Comparison of ENCODE assay signal across 8 cellular contexts in genomic region chr19:8334458-8335342, GRCh38. TPM values are rescaled to one million over a fixed set of nuclear protein-coding genes. Genes with fewer than 3 reads are reported as not detected.
DNase-seq lines count a peak whose midpoint lies in the region; TF ChIP-seq lines count a peak whose summit lies in the region.

No MANE protein-coding gene starts in this region.

- POLR2A ChIA-PET in A673 (lab: Charles Lee; ENCODE audit: low non-redundant PET): interaction anchor here (0.6 kb wide), 2 partner anchors 138 to 174 kb away, joined by 3 to 6 read pairs; no protein-coding TSS in a partner anchor

- H3K27ac ChIP-seq in A673 (ENCODE audit: low read depth, low read length, poor library complexity, severe bottlenecking): no peak overlapping the region
- H3K27ac ChIP-seq in uterus: no peak overlapping the region

- H3K4me1 Mint-ChIP-seq in activated naive CD8-positive, alpha-beta T cell treated with anti-CD3 and anti-CD28 coated beads for 36 hours: peaks cover 4% of the 10 kb centered on the region

- H3K27me3 Mint-ChIP-seq in activated naive CD8-positive, alpha-beta T cell treated with anti-CD3 and anti-CD28 coated beads for 36 hours: peaks cover 45% of the 10 kb centered on the region

- BruUV-seq in A673 (replicated peaks; lab: Mats Ljungman, UMichigan): no TSS peak

- H3K4me3 ChIP-seq in A673 (ENCODE audit: low read depth, low read length, poor library complexity, severe bottlenecking): peak overlapping the region; percentile 46
- H3K4me3 ChIP-seq in GM12864 (ENCODE audit: low read depth, low read length): peak overlapping the region; percentile 36; the same call in 1 of the 2 replicates
- peak overlapping the region; percentile 42 for H3K4me3 ChIP-seq in iPS-11a (ENCODE audit: low read depth, low read length)
- H3K4me3 ChIP-seq in uterus: no peak overlapping the region

- no peak for TF ChIP-seq CTCF in A673 (conservative IDR thresholded peaks at IDR 0.05; ENCODE audit: low read depth, low read length)
- TF ChIP-seq CTCF in GM12864 (IDR thresholded peaks at IDR 0.05; ENCODE audit: low read depth, low read length, missing control alignments): no peak
- no peak for TF ChIP-seq CTCF in uterus (IDR thresholded peaks at IDR 0.05)

- no peak overlapping the region for H3K4me3 Mint-ChIP-seq in activated naive CD8-positive, alpha-beta T cell treated with anti-CD3 and anti-CD28 coated beads for 36 hours

- H3K27ac Mint-ChIP-seq in activated naive CD8-positive, alpha-beta T cell treated with anti-CD3 and anti-CD28 coated beads for 36 hours: no peak overlapping the region

- H3K27me3 ChIP-seq in A673 (replicated peaks; ENCODE audit: insufficient read depth, low read depth, low read length, poor library complexity): peaks cover 25% of the 10 kb centered on the region
- H3K27me3 ChIP-seq in uterus: peaks cover 0 to 14% of the 10 kb centered on the region in 2 donors

- no peaks in the 10 kb centered on the region for H3K9me3 ChIP-seq in A673 (ENCODE audit: low read depth, low read length, poor library complexity, severe bottlenecking)
- no peaks in the 10 kb centered on the region for H3K9me3 ChIP-seq in uterus

- no peaks in the 10 kb centered on the region for H3K9me3 Mint-ChIP-seq in activated naive CD8-positive, alpha-beta T cell treated with anti-CD3 and anti-CD28 coated beads for 36 hours

- intact Hi-C loops in A673 (cut with micrococcal nuclease; ENCODE audit: unreplicated experiment) (no loop called here), uterus (cut with DNase I; ENCODE audit: low total_unique reads) (no loop called here)

- TF ChIP-seq POLR2A in uterus (IDR thresholded peaks at IDR 0.05): no peak

- H3K36me3 ChIP-seq in A673 (ENCODE audit: insufficient read depth, low read length, poor library complexity, severe bottlenecking) (no peaks in the 10 kb centered on the region), uterus (no peaks in the 10 kb centered on the region)

- peak; percentile 78 for DNase-seq in A673 (ENCODE audit: low spot score)
- DNase-seq in GM12864 (ENCODE audit: low read depth): no peak
- DNase-seq in NCI-H2196 (lab: John Stamatoyannopoulos, UW; ENCODE audit: unreplicated experiment): peak; percentile 94
- peak; percentile 73 for DNase-seq in activated naive CD8-positive, alpha-beta T cell treated with anti-CD3 and anti-CD28 coated beads for 36 hours
- peak; percentile 62 for DNase-seq in stimulated activated CD8-positive, alpha-beta memory T cell treated with anti-CD3 and anti-CD28 coated beads, Interleukin-4, amount 100 ng/mL, for 48 hours
- no peak for DNase-seq in uterus
- no peak for DNase-seq in central memory CD4-positive, alpha-beta T cell

- no peaks in the 10 kb centered on the region for H3K4me1 ChIP-seq in A673 (ENCODE audit: insufficient read depth, low read length, poor library complexity, severe bottlenecking)
- H3K4me1 ChIP-seq in uterus: peaks cover 0 to 16% of the 10 kb centered on the region in 2 donors

- H3K36me3 Mint-ChIP-seq in activated naive CD8-positive, alpha-beta T cell treated with anti-CD3 and anti-CD28 coated beads for 36 hours: no peaks in the 10 kb centered on the region

- CTCF ChIA-PET in A673 (lab: Charles Lee): no interaction called here

RNA-seq across cellular contexts. Expression of gene KANK3, which starts 8.4 kb away (rescaled TPM):
- 0.73 and 1.1 TPM in 2 replicates for total RNA-seq in A673 (2021)
- under 1 TPM; 0.47 to 0.64 TPM for total RNA-seq in activated naive CD8-positive, alpha-beta T cell treated with anti-CD3 and anti-CD28 coated beads for 36 hours
- 10 to 100 TPM in 3 of 4 donors, 1 to 10 TPM in 1; 4.1 to 36.6 (median 24.8) TPM for total RNA-seq in uterus

RNA-seq across cellular contexts. Expression of gene RPS28, which starts 13.4 kb away (rescaled TPM):
- total RNA-seq in A673 (2021) (1,301 and 1,324 TPM in 2 replicates), uterus (1,000 to 10,000 TPM in 1 of 4 donors, 100 to 1,000 TPM in 2, 10 to 100 TPM in 1; 44.1 to 1,410 (median 360) TPM)
- total RNA-seq in activated naive CD8-positive, alpha-beta T cell treated with anti-CD3 and anti-CD28 coated beads for 36 hours: 1,000 to 10,000 TPM; 2,304 to 2,331 TPM

RNA-seq across cellular contexts. Expression of gene NDUFA7, which starts 13.5 kb away (rescaled TPM):
- total RNA-seq in A673 (2021) (70.2 and 83.5 TPM in 2 replicates), uterus (10 to 100 TPM in 1 of 4 donors, 1 to 10 TPM in 2, not detected in 1; 6.9 to 25.9 (median 8.8) TPM)
- 10 to 100 TPM; 78.0 to 84.8 TPM for total RNA-seq in activated naive CD8-positive, alpha-beta T cell treated with anti-CD3 and anti-CD28 coated beads for 36 hours

RNA-seq across cellular contexts. Expression of gene CD320, which starts 26.5 kb away (rescaled TPM):
- total RNA-seq in A673 (2021) (121 and 135 TPM in 2 replicates), uterus (10 to 100 TPM; 15.0 to 72.0 (median 26.2) TPM)
- 10 to 100 TPM; 71.5 to 77.7 TPM for total RNA-seq in activated naive CD8-positive, alpha-beta T cell treated with anti-CD3 and anti-CD28 coated beads for 36 hours

RNA-seq across cellular contexts. Expression of gene ANGPTL4, which starts 29.3 kb away (rescaled TPM):
- total RNA-seq in A673 (2021) (1.1 and 1.7 TPM in 2 replicates), uterus (10 to 100 TPM in 3 of 4 donors, under 1 TPM in 1; 0.76 to 21.2 (median 13.5) TPM)
- 1 to 10 TPM; 1.9 to 2.1 TPM for total RNA-seq in activated naive CD8-positive, alpha-beta T cell treated with anti-CD3 and anti-CD28 coated beads for 36 hours

Comparison
In these comparisons a context has a peak if more than half of its experiments do, and no peak if none do; other contexts are left out.
1. DNase-seq: peak in A673 (single experiment), NCI-H2196 (single experiment), activated naive CD8-positive, alpha-beta T cell treated with anti-CD3 and anti-CD28 coated beads for 36 hours (single experiment) and stimulated activated CD8-positive, alpha-beta memory T cell treated with anti-CD3 and anti-CD28 coated beads, Interleukin-4, amount 100 ng/mL, for 48 hours (single experiment); none in GM12864 (single experiment), uterus (0 of 2) and central memory CD4-positive, alpha-beta T cell (single experiment).
2. H3K4me3 ChIP-seq: peak in A673 (single experiment), GM12864 (single experiment) and iPS-11a (single experiment); none in uterus (0 of 2).